1 cellular context compared by ENCODE assay signal in the genomic region with DNA sequence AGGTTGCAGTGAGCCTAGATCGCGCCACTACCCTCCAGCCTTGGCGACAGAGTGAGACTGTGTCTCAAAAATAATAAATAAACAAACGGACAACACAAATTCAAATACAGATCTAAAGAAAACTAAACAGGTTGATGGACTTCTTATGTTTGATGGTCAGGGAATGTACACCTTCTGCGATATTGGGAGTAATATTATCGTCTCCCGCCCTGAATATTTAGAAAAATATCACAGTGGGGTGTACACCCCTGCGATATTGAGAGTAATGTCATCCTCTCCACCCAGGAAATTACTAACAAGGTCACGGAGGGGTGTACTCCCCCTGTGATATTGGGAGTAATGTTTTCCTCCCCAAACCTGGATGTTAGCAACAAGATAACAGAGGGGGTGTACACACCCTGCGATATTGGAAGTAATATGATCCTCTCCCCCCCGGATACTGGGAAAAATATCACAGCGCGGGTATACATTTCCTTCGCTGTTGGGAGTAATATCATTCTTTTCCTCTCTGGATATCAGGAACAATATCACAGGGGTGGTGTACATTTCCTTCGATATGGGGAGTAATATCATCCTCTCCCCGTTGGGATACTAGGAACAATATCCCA.
TF ChIP-seq lines count a peak whose summit lies in the region.

No MANE protein-coding gene starts in this region.

TF ChIP-seq in IMR-90, 13 proteins besides CTCF, POLR2A, EP300 and RAD21 (continued from another document):
- no peak for TF ChIP-seq FOS (IDR thresholded peaks at IDR 0.05; ENCODE audit: low read depth, low read length)
- no peak for TF ChIP-seq BHLHE40 (IDR thresholded peaks at IDR 0.05; ENCODE audit: low read depth, low read length)
- TF ChIP-seq, protein P1, sequence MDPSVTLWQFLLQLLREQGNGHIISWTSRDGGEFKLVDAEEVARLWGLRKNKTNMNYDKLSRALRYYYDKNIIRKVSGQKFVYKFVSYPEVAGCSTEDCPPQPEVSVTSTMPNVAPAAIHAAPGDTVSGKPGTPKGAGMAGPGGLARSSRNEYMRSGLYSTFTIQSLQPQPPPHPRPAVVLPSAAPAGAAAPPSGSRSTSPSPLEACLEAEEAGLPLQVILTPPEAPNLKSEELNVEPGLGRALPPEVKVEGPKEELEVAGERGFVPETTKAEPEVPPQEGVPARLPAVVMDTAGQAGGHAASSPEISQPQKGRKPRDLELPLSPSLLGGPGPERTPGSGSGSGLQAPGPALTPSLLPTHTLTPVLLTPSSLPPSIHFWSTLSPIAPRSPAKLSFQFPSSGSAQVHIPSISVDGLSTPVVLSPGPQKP (IDR thresholded peaks at IDR 0.05; ENCODE audit: borderline replicate concordance, low read depth, low read length), result no peak
